ENCODE assay signal across 14 cellular contexts in genomic region chr6:122799916-122800701, GRCh38. TPM values are rescaled to one million over a fixed set of nuclear protein-coding genes. Genes with fewer than 3 reads are reported as not detected.
DNase-seq lines count a peak whose midpoint lies in the region; ATAC-seq, FAIRE-seq and TF ChIP-seq lines count a peak whose summit lies in the region.
"Had no signal": no experiment of that assay in that cellular context is flagged by ENCODE, and none has a peak within 500 bp of the region (broad histone marks: within the 10 kb centered on the region; RNA-seq: fewer than 3 reads in every experiment).

No MANE protein-coding gene starts in this region.

- H3K4me3 ChIP-seq in A549: no peak overlapping the region

- no peak for FAIRE-seq in A549 (lab: Jason Lieb, UNC)

- CTCF ChIA-PET in A549 (lab: Yijun Ruan, JAX): interaction anchor here (1.3 to 1.8 kb wide), 2 partner anchors 11 to 38 kb away, joined by 4 to 9 read pairs; partner anchors contain the start of gene SMPDL3A

- no peak for TF ChIP-seq EP300 in A549 (IDR thresholded peaks at IDR 0.05)

- TF ChIP-seq CTCF in A549 (IDR thresholded peaks at IDR 0.05) (no peak), mesothelial cell of epicardium (IDR thresholded peaks at IDR 0.05; ENCODE audit: unreplicated experiment) (no peak)

- no peak for TF ChIP-seq RAD21 in A549 (conservative IDR thresholded peaks at IDR 0.05 in 1 of 2, IDR thresholded peaks at IDR 0.05 in 1 of 2)

- WGBS in A549 (ENCODE audit: missing lambda C conversion rate): 52% methylated on average over 5 of the region's 5 CpGs

- peak overlapping the region; percentile 93 for H3K27ac Mint-ChIP-seq in mesothelial cell of epicardium
- H3K27ac Mint-ChIP-seq: activated CD8-positive, alpha-beta T cell treated with anti-CD3 and anti-CD28 coated beads for 36 hours; activated T-helper 17 cell treated with anti-CD3 and anti-CD28 coated beads, Interleukin-2, amount 50 U/mL, for 72 hours; memory B cell had no signal

- no peaks in the 10 kb centered on the region for H3K27me3 Mint-ChIP-seq in mesothelial cell of epicardium (ENCODE audit: low read depth)
- H3K27me3 Mint-ChIP-seq: activated T-helper 17 cell treated with anti-CD3 and anti-CD28 coated beads, Interleukin-2, amount 50 U/mL, for 72 hours; memory B cell had no signal

- POLR2A ChIA-PET in A549 (lab: Yijun Ruan, JAX): no interaction called here

- peaks cover 34% of the 10 kb centered on the region for H3K36me3 Mint-ChIP-seq in mesothelial cell of epicardium
- H3K36me3 Mint-ChIP-seq: memory B cell had no signal

- no peak for TF ChIP-seq POLR2A in A549 (IDR thresholded peaks at IDR 0.05; ENCODE audit: low read length)

- peaks cover 59% of the 10 kb centered on the region for H3K4me1 Mint-ChIP-seq in mesothelial cell of epicardium
- H3K4me1 Mint-ChIP-seq: memory B cell had no signal

- peaks cover 32% of the 10 kb centered on the region for H3K4me1 ChIP-seq in A549

- H3K4me2 ChIP-seq in A549: peak overlapping the region; percentile 58

- DNase-seq in A549 (ENCODE audit: low read depth in 1 of 2, low spot score in 1 of 2) (peak in 1 of 2 experiments; percentile 22), NCI-H226 (peak; percentile 57), dedifferentiated amniotic fluid mesenchymal stem cell (ENCODE audit: extremely low spot score) (peak; percentile 52), mesothelial cell of epicardium (ENCODE audit: low spot score in 2 of 2, unreplicated experiment in 2 of 2) (no peak), NCI-H2227 (lab: John Stamatoyannopoulos, UW; ENCODE audit: unreplicated experiment) (no peak), MV-4-11 (lab: John Stamatoyannopoulos, UW) (no peak)
- DNase-seq: activated CD8-positive, alpha-beta T cell treated with anti-CD3 and anti-CD28 coated beads for 36 hours; NCI-H526 treated with DMSO at 0.1 percent for 48 hours; T-helper 9 cell had no signal

- no peak overlapping the region for H3K4me3 Mint-ChIP-seq in mesothelial cell of epicardium
- H3K4me3 Mint-ChIP-seq: activated CD8-positive, alpha-beta T cell treated with anti-CD3 and anti-CD28 coated beads for 36 hours; activated T-helper 17 cell treated with anti-CD3 and anti-CD28 coated beads, Interleukin-2, amount 50 U/mL, for 72 hours; memory B cell had no signal

- no peaks in the 10 kb centered on the region for H3K9me3 ChIP-seq in A549

- ATAC-seq in A549 (peak in 1 of 2 experiments; percentile 73; a peak in 3 of 6 replicates), GM21723 (IDR thresholded peaks at IDR 0.05; ENCODE audit: unreplicated experiment) (no peak), HG03469 (IDR thresholded peaks at IDR 0.05; ENCODE audit: unreplicated experiment) (no peak)
- ATAC-seq: activated CD8-positive, alpha-beta T cell treated with anti-CD3 and anti-CD28 coated beads for 36 hours; activated T-helper 17 cell treated with anti-CD3 and anti-CD28 coated beads, Interleukin-2, amount 50 U/mL, for 72 hours had no signal

- peaks cover 4% of the 10 kb centered on the region for H3K9me3 Mint-ChIP-seq in mesothelial cell of epicardium
- H3K9me3 Mint-ChIP-seq: activated CD8-positive, alpha-beta T cell treated with anti-CD3 and anti-CD28 coated beads for 36 hours; activated T-helper 17 cell treated with anti-CD3 and anti-CD28 coated beads, Interleukin-2, amount 50 U/mL, for 72 hours; memory B cell had no signal

- H3K27ac ChIP-seq in A549: no peak overlapping the region

TF ChIP-seq in A549, 52 proteins besides CTCF, POLR2A, EP300 and RAD21:
- TF ChIP-seq MAZ (IDR thresholded peaks at IDR 0.05; ENCODE audit: borderline replicate concordance, low read depth, low read length) (no peak), REST (IDR thresholded peaks at IDR 0.05) (no peak), JUNB (IDR thresholded peaks at IDR 0.05) (0 out of 2 replicates have a peak, but pooled peaks have one; percentile 15)

RNA-seq across cellular contexts. Expression of gene SMPDL3A, which starts 11.1 kb away (rescaled TPM):
- polyA plus RNA-seq in A549 (2011; rRNA removed): 3.3 and 3.6 TPM in 2 replicates
- polyA plus RNA-seq in A549 (2012; cell fraction: cytosol; rRNA removed): 1.5 and 1.8 TPM in 2 replicates
- 1.1 and 1.5 TPM in 2 replicates for polyA plus RNA-seq in A549 (2012; cell fraction: nucleus; rRNA removed)
- 1.6 to 2.7 TPM (median 2.0 TPM) in 3 replicates for polyA plus RNA-seq in A549 (2017; fragmentation: RNase III; extraction: RNeasy Plus Mini Kit Qiagen cat#74134 plus additional on column Dnase treatment)
- 0.49 and 0.62 TPM in 2 replicates for polyA minus RNA-seq in A549 (2011; rRNA and poly(A)+ RNA removed)
- total RNA-seq in mesothelial cell of epicardium: 55.2 to 58.9 TPM (median 57.3 TPM) in 3 replicates

RNA-seq across cellular contexts. Expression of gene FABP7, which starts 20.6 kb away (rescaled TPM):
- polyA plus RNA-seq in A549 (2011; rRNA removed) (not detected in 2 replicates), A549 (2017; fragmentation: RNase III; extraction: RNeasy Plus Mini Kit Qiagen cat#74134 plus additional on column Dnase treatment) (not detected in 3 replicates)
- polyA plus RNA-seq in A549 (2012; cell fraction: cytosol; rRNA removed): not detected in 2 replicates
- polyA plus RNA-seq in A549 (2012; cell fraction: nucleus; rRNA removed): not detected in 2 replicates
- not detected in 2 replicates for polyA minus RNA-seq in A549 (2011; rRNA and poly(A)+ RNA removed)
- 2.9 to 4.0 TPM (median 3.9 TPM) in 3 replicates for total RNA-seq in mesothelial cell of epicardium
- total RNA-seq: activated CD8-positive, alpha-beta T cell treated with anti-CD3 and anti-CD28 coated beads for 36 hours; activated T-helper 17 cell treated with anti-CD3 and anti-CD28 coated beads, Interleukin-2, amount 50 U/mL, for 72 hours; osteoblast had no signal

Comparison
In these comparisons a context has a peak if more than half of its experiments do, and no peak if none do; other contexts are left out.
1. DNase-seq: peak in NCI-H226 (single experiment) and dedifferentiated amniotic fluid mesenchymal stem cell (single experiment); none in mesothelial cell of epicardium (0 of 2), NCI-H2227 (single experiment) and MV-4-11 (single experiment).